12 cellular contexts compared by ENCODE assay signal in genomic region chr18:26963292-26963691, GRCh38.
DNase-seq lines count a peak whose midpoint lies in the region; ATAC-seq and TF ChIP-seq lines count a peak whose summit lies in the region.
"Had no signal": no experiment of that assay in that cellular context is flagged by ENCODE, and none has a peak within 500 bp of the region (broad histone marks: within the 10 kb centered on the region; RNA-seq: fewer than 3 reads in every experiment).

No MANE protein-coding gene starts in this region.

- H3K9me2 ChIP-seq in GM23338 (ENCODE audit: insufficient read depth): no peaks in the 10 kb centered on the region

- H3K36me3 ChIP-seq in GM23338 (ENCODE audit: insufficient read depth) (no peaks in the 10 kb centered on the region), lower lobe of right lung (no peaks in the 10 kb centered on the region)
- H3K36me3 ChIP-seq: esophagus squamous epithelium, pancreas had no signal

- H3K4me3 Mint-ChIP-seq in GM23338: no peak overlapping the region

- H3K4me3 ChIP-seq in GM23338 (no peak overlapping the region), cardiac fibroblast (replicated peaks in 1 of 2; ENCODE audit: low read depth in 2 of 2, low read length in 2 of 2) (no peak overlapping the region), lower lobe of right lung (no peak overlapping the region)
- H3K4me3 ChIP-seq: esophagus squamous epithelium, pancreas had no signal

- no peak overlapping the region for H3K27ac Mint-ChIP-seq in GM23338

- peaks cover 8% of the 10 kb centered on the region; the same call in 2 of the 3 replicates for H3K36me3 Mint-ChIP-seq in GM23338 (ENCODE audit: low read depth)

- H3F3A ChIP-seq in GM23338 (replicated peaks; ENCODE audit: low read depth): no peaks in the 10 kb centered on the region

- peaks cover 15% of the 10 kb centered on the region for H3K4me1 Mint-ChIP-seq in GM23338

- H3K27me3 ChIP-seq in GM23338 (ENCODE audit: insufficient read depth): no peaks in the 10 kb centered on the region
- H3K27me3 ChIP-seq in lower lobe of right lung (ENCODE audit: low read depth): no peaks in the 10 kb centered on the region
- H3K27me3 ChIP-seq: esophagus squamous epithelium, pancreas had no signal

- H3K27me3 Mint-ChIP-seq in GM23338 (ENCODE audit: insufficient read depth, low read depth, poor library complexity): no peaks in the 10 kb centered on the region

- POLR2A ChIA-PET in GM10248 (lab: Yijun Ruan, JAX): no interaction called here

- ATAC-seq in GM23338: peak; percentile 57
- ATAC-seq in lower lobe of right lung: peak; percentile 72 to 92
- ATAC-seq in GM19328 (IDR thresholded peaks at IDR 0.05; ENCODE audit: unreplicated experiment): no peak

- no peaks in the 10 kb centered on the region for H3K9me3 ChIP-seq in lower lobe of right lung
- H3K9me3 ChIP-seq: esophagus squamous epithelium, pancreas had no signal

- TF ChIP-seq CTCF in GM23338 (conservative IDR thresholded peaks at IDR 0.05; ENCODE audit: low read depth in 2 of 2) (peak; percentile 48 to 51), cardiac fibroblast (IDR thresholded peaks at IDR 0.05; ENCODE audit: low read depth, low read length) (no peak), lower lobe of right lung (IDR thresholded peaks at IDR 0.05) (peak; percentile 39), GM10248 (IDR thresholded peaks at IDR 0.05; ENCODE audit: control extremely low read depth, extremely low read depth, low read depth, missing control alignments) (no peak)

- DNase-seq in GM23338 (ENCODE audit: low spot score): peak; percentile 13
- DNase-seq in NCI-H2196 (lab: John Stamatoyannopoulos, UW; ENCODE audit: unreplicated experiment): peak; percentile 12
- peak; percentile 4 to 6 for DNase-seq in cardiac fibroblast (ENCODE audit: low read depth in 2 of 2)
- no peak for DNase-seq in lower lobe of right lung
- no peak for DNase-seq in GM10248 (ENCODE audit: extremely low spot score)
- DNase-seq in T1000 (lab: John Stamatoyannopoulos, UW): no peak
- DNase-seq in RPMI8226: no peak
- DNase-seq: Calu3, esophagus squamous epithelium, NCI-H2029, pancreas had no signal

- intact Hi-C loops in lower lobe of right lung (cut with DNase I): no loop called here

- no peak overlapping the region for H3K27ac ChIP-seq in GM23338 (ENCODE audit: low read depth)
- H3K27ac ChIP-seq in lower lobe of right lung: no peak overlapping the region
- H3K27ac ChIP-seq: esophagus squamous epithelium, pancreas had no signal

- peaks cover 3% of the 10 kb centered on the region; the same call in 1 of the 2 replicates for H3K4me1 ChIP-seq in GM23338 (ENCODE audit: insufficient read depth)
- no peaks in the 10 kb centered on the region for H3K4me1 ChIP-seq in lower lobe of right lung
- H3K4me1 ChIP-seq: pancreas had no signal

- CTCF ChIA-PET in GM10248 (lab: Yijun Ruan, JAX): no interaction called here

- no peaks in the 10 kb centered on the region; the same call in 1 of the 3 replicates for H3K9me3 Mint-ChIP-seq in GM23338

- H4K20me1 ChIP-seq in GM23338 (replicated peaks; ENCODE audit: insufficient read depth): no peaks in the 10 kb centered on the region

- H3K4me2 ChIP-seq in GM23338: no peak overlapping the region

- no peaks in the 10 kb centered on the region for H3K79me2 ChIP-seq in GM23338 (replicated peaks; ENCODE audit: insufficient read depth)

- no peak overlapping the region for H2AFZ ChIP-seq in GM23338

TF ChIP-seq in GM23338, 12 proteins besides CTCF, POLR2A, EP300 and RAD21 (continues in another document):
- no peak for TF ChIP-seq ZNF114 (CRISPR knock-in tag; IDR thresholded peaks at IDR 0.05)
- TF ChIP-seq ZNF331 (CRISPR knock-in tag; IDR thresholded peaks at IDR 0.05; ENCODE audit: low read depth): no peak
- no peak for TF ChIP-seq EZH2 (IDR thresholded peaks at IDR 0.05; ENCODE audit: low read depth, unreplicated experiment)
- TF ChIP-seq EZH2phosphoT487 (IDR thresholded peaks at IDR 0.05; ENCODE audit: unreplicated experiment): no peak
- no peak for TF ChIP-seq CREB1 (CRISPR knock-in tag; IDR thresholded peaks at IDR 0.05; ENCODE audit: low read depth)
- no peak for TF ChIP-seq STAT1 (IDR thresholded peaks at IDR 0.05; ENCODE audit: unreplicated experiment)
- no peak for TF ChIP-seq POLR2AphosphoS5 (IDR thresholded peaks at IDR 0.05; ENCODE audit: low read depth)
- no peak for TF ChIP-seq JUNB (IDR thresholded peaks at IDR 0.05; ENCODE audit: unreplicated experiment)
- TF ChIP-seq ETS1 (IDR thresholded peaks at IDR 0.05): no peak
- no peak for TF ChIP-seq REST (IDR thresholded peaks at IDR 0.05; ENCODE audit: unreplicated experiment)
- no peak for TF ChIP-seq NANOG (IDR thresholded peaks at IDR 0.05; ENCODE audit: borderline replicate concordance)

Comparison
In these comparisons a context has a peak if more than half of its experiments do, and no peak if none do; other contexts are left out.
1. DNase-seq: peak in GM23338 (single experiment), NCI-H2196 (single experiment) and cardiac fibroblast (2 of 2); none in lower lobe of right lung (single experiment), GM10248 (single experiment), T1000 (single experiment) and RPMI8226 (single experiment).
2. CTCF ChIP-seq: peak in GM23338 (2 of 2) and lower lobe of right lung (single experiment); none in cardiac fibroblast (single experiment) and GM10248 (single experiment).